9 cellular contexts compared by ENCODE assay signal in genomic region chr12:6768385-6769002, GRCh38. TPM values are rescaled to one million over a fixed set of nuclear protein-coding genes. Genes with fewer than 3 reads are reported as not detected.
DNase-seq lines count a peak whose midpoint lies in the region; ATAC-seq and TF ChIP-seq lines count a peak whose summit lies in the region.
"Had no signal": no experiment of that assay in that cellular context is flagged by ENCODE, and none has a peak within 500 bp of the region (broad histone marks: within the 10 kb centered on the region; RNA-seq: fewer than 3 reads in every experiment).

No MANE protein-coding gene starts in this region.

- peaks cover 7% of the 10 kb centered on the region for H4K20me1 ChIP-seq in fibroblast of lung (ENCODE audit: control insufficient read depth, extremely low read depth, insufficient read depth, low read length)

- no peaks in the 10 kb centered on the region for H3K9me3 ChIP-seq in fibroblast of lung (ENCODE audit: control insufficient read depth, insufficient read depth, low read depth, low read length)

- DNase-seq in EL (peak; percentile 25), RWPE1 (ENCODE audit: low spot score) (no peak), fibroblast of lung (ENCODE audit: low read depth in 2 of 2) (peak in 1 of 2 donors; percentile 21), HT-29 (ENCODE audit: low spot score) (no peak), NCI-H187 (lab: John Stamatoyannopoulos, UW) (no peak)
- DNase-seq in stimulated activated CD4-positive, alpha-beta T cell treated with anti-CD3 and anti-CD28 coated beads, Interleukin-4, amount 100 ng/mL, for 4 hours: no peak
- DNase-seq: stimulated activated CD4-positive, alpha-beta T cell treated with anti-CD3 and anti-CD28 coated beads, Interleukin-12 subunit alpha, Interleukin-12 subunit beta, amount 100 ng/mL, for 4 hours had no signal

- H3K9ac ChIP-seq in fibroblast of lung (ENCODE audit: insufficient read depth, low read length) (peak overlapping the region; percentile 50), rectal smooth muscle tissue (ENCODE audit: low read length) (no peak overlapping the region)

- H3K36me3 ChIP-seq in fibroblast of lung (ENCODE audit: control insufficient read depth, insufficient read depth, low read length) (peaks cover 13% of the 10 kb centered on the region), rectal smooth muscle tissue (ENCODE audit: control insufficient read depth, insufficient read depth, low read length) (no peaks in the 10 kb centered on the region)

- H2AFZ ChIP-seq in fibroblast of lung (ENCODE audit: low read length): no peak overlapping the region

- peak overlapping the region; percentile 95 for H3K4me2 ChIP-seq in fibroblast of lung (ENCODE audit: extremely low read depth, insufficient read depth, low read length)

- H3K27me3 ChIP-seq in fibroblast of lung (ENCODE audit: control insufficient read depth, insufficient read depth, low read length) (no peaks in the 10 kb centered on the region), rectal smooth muscle tissue (ENCODE audit: control insufficient read depth, insufficient read depth, low read length) (peaks cover 2% of the 10 kb centered on the region)

- no peak for ATAC-seq in GM18517 (IDR thresholded peaks at IDR 0.05; ENCODE audit: unreplicated experiment)

- no peak for TF ChIP-seq CTCF in RWPE1 (conservative IDR thresholded peaks at IDR 0.05; ENCODE audit: low read depth)
- no peak for TF ChIP-seq CTCF in fibroblast of lung (conservative IDR thresholded peaks at IDR 0.05 in 1 of 2, IDR thresholded peaks at IDR 0.05 in 1 of 2; ENCODE audit: low read depth in 1 of 2, low read length in 2 of 2)

- peaks cover 34% of the 10 kb centered on the region for H3K79me2 ChIP-seq in fibroblast of lung (ENCODE audit: control insufficient read depth, insufficient read depth, low read length)

- POLR2A ChIA-PET in RWPE1 (lab: Yijun Ruan, JAX; ENCODE audit: low non-redundant PET): no interaction called here

- CTCF ChIA-PET in RWPE1 (lab: Yijun Ruan, JAX): no interaction called here

- peak overlapping the region; percentile 82 to 93 (median 90) for H3K4me3 ChIP-seq in fibroblast of lung (replicated peaks in 1 of 4; ENCODE audit: control extremely low read depth in 1 of 4, insufficient read depth in 1 of 4, low read depth in 3 of 4, low read length in 4 of 4)
- H3K4me3 ChIP-seq in rectal smooth muscle tissue (ENCODE audit: low read length): peak overlapping the region; percentile 76

- peak overlapping the region; percentile 94 for H3K27ac ChIP-seq in RWPE1
- H3K27ac ChIP-seq in fibroblast of lung (ENCODE audit: insufficient read depth, low read length): peak overlapping the region; percentile 26
- peak overlapping the region; percentile 97 for H3K27ac ChIP-seq in rectal smooth muscle tissue (ENCODE audit: low read depth, low read length)

- H3K4me1 ChIP-seq in fibroblast of lung (ENCODE audit: control insufficient read depth, extremely low read depth, insufficient read depth, low read length) (peaks cover 27% of the 10 kb centered on the region), rectal smooth muscle tissue (ENCODE audit: control insufficient read depth, insufficient read depth, low read length) (peaks cover 38% of the 10 kb centered on the region)

RNA-seq across cellular contexts. Expression of gene PTMS, which starts 2.3 kb away (rescaled TPM):
- total RNA-seq in fibroblast of lung: 29.5 and 63.6 TPM in 2 replicates
- 269 and 312 TPM in 2 replicates for polyA plus RNA-seq in fibroblast of lung
- polyA plus RNA-seq in fibroblast of lung (2012): 689 and 844 TPM in 2 replicates
- 1,246 and 1,454 TPM in 2 replicates for polyA minus RNA-seq in fibroblast of lung (ENCODE audit: low replicate concordance)
- total RNA-seq in HT-29 (2014; rRNA removed; shearing (Covaris generic)): 87.6 and 105 TPM in 2 replicates

RNA-seq across cellular contexts. Expression of gene LAG3, which starts 3.8 kb away (rescaled TPM):
- total RNA-seq in fibroblast of lung: 0.17 and 0.26 TPM in 2 replicates
- 0.09 and 0.17 TPM in 2 replicates for polyA plus RNA-seq in fibroblast of lung
- polyA plus RNA-seq in fibroblast of lung (2012): 0.16 and 0.65 TPM in 2 replicates
- polyA minus RNA-seq in fibroblast of lung (ENCODE audit: low replicate concordance): 0.63 and 0.67 TPM in 2 replicates
- 0.05 and 0.56 TPM in 2 replicates for total RNA-seq in HT-29 (2014; rRNA removed; shearing (Covaris generic))

RNA-seq across cellular contexts. Expression of gene MLF2, which starts 15.6 kb away (rescaled TPM):
- 88.6 and 106 TPM in 2 replicates for total RNA-seq in fibroblast of lung
- 287 and 289 TPM in 2 replicates for polyA plus RNA-seq in fibroblast of lung
- 211 and 244 TPM in 2 replicates for polyA plus RNA-seq in fibroblast of lung (2012)
- polyA minus RNA-seq in fibroblast of lung (ENCODE audit: low replicate concordance): 376 and 386 TPM in 2 replicates
- 383 and 384 TPM in 2 replicates for total RNA-seq in HT-29 (2014; rRNA removed; shearing (Covaris generic))

RNA-seq across cellular contexts. Expression of gene CD4, which starts 20.8 kb away (rescaled TPM):
- 14.4 and 27.2 TPM in 2 replicates for total RNA-seq in fibroblast of lung
- polyA plus RNA-seq in fibroblast of lung: 50.8 and 152 TPM in 2 replicates
- polyA plus RNA-seq in fibroblast of lung (2012): 53.8 and 172 TPM in 2 replicates
- polyA minus RNA-seq in fibroblast of lung (ENCODE audit: low replicate concordance): 75.4 and 190 TPM in 2 replicates
- 0.25 and 0.47 TPM in 2 replicates for total RNA-seq in HT-29 (2014; rRNA removed; shearing (Covaris generic))

RNA-seq across cellular contexts. Expression of gene COPS7A, which starts 44.6 kb away (rescaled TPM):
- total RNA-seq in fibroblast of lung: 67.0 and 79.1 TPM in 2 replicates
- polyA plus RNA-seq in fibroblast of lung: 114 and 138 TPM in 2 replicates
- 82.4 and 105 TPM in 2 replicates for polyA plus RNA-seq in fibroblast of lung (2012)
- polyA minus RNA-seq in fibroblast of lung (ENCODE audit: low replicate concordance): 127 and 133 TPM in 2 replicates
- 103 and 108 TPM in 2 replicates for total RNA-seq in HT-29 (2014; rRNA removed; shearing (Covaris generic))

Comparison
In these comparisons a context has a peak if more than half of its experiments do, and no peak if none do; other contexts are left out.
1. H3K27ac ChIP-seq: peak in every context shown above with its lines; median percentile 97 in rectal smooth muscle tissue; 94 in RWPE1; 26 in fibroblast of lung.